8 cellular contexts compared by ENCODE assay signal in genomic region chr18:63320041-63320689, GRCh38. TPM values are rescaled to one million over a fixed set of nuclear protein-coding genes. Genes with fewer than 3 reads are reported as not detected.
DNase-seq lines count a peak whose midpoint lies in the region; ATAC-seq and TF ChIP-seq lines count a peak whose summit lies in the region.

No MANE protein-coding gene starts in this region.

- no peak for TF ChIP-seq CTCF in Calu3 (IDR thresholded peaks at IDR 0.05; ENCODE audit: unreplicated experiment)

- intact Hi-C loops in Calu3 (cut with micrococcal nuclease; ENCODE audit: unreplicated experiment), result no loop called here

- H3K4me3 Mint-ChIP-seq in Calu3 (ENCODE audit: low read depth, unreplicated experiment), result peak overlapping the region; percentile 77

- CTCF ChIA-PET in Calu3 (lab: Charles Lee), result interaction anchor here (1.5 kb wide), 1 partner anchor 13 kb away, joined by 6 read pairs; no protein-coding TSS in a partner anchor

- H3K36me3 Mint-ChIP-seq in Calu3 (ENCODE audit: insufficient read depth, unreplicated experiment), result peaks cover 26% of the 10 kb centered on the region

- ATAC-seq in GM21381 (IDR thresholded peaks at IDR 0.05; ENCODE audit: unreplicated experiment), result peak; percentile 54
- ATAC-seq in esophagus mucosa, result peak; percentile 79

- peaks cover 40% of the 10 kb centered on the region for H3K27me3 Mint-ChIP-seq in Calu3 (ENCODE audit: unreplicated experiment)

- peak overlapping the region; percentile 50 for H3K27ac Mint-ChIP-seq in Calu3 (ENCODE audit: unreplicated experiment)

- DNase-seq in Calu3 (peak; percentile 65), HUDEP-2 (lab: John Stamatoyannopoulos, UW; ENCODE audit: unreplicated experiment in 76 of 76) (peak in 60 of 76 experiments; percentile 2 to 71 (median 44)), OCI-M1 (lab: John Stamatoyannopoulos, UW) (peak; percentile 84), myocyte (ENCODE audit: low read depth) (peak; percentile 82)
- DNase-seq in activated T-cell treated with anti-CD3 and anti-CD28 coated beads, Interleukin-2, amount 50 U/mL, for 1 hour, result peak; percentile 84
- DNase-seq in stimulated activated CD8-positive, alpha-beta memory T cell treated with anti-CD3 and anti-CD28 coated beads, Interleukin-7, amount 100 ng/mL, for 48 hours (ENCODE audit: extremely low read depth in 1 of 2, low read depth in 1 of 2), result peak; percentile 71 to 76

- peaks cover 24% of the 10 kb centered on the region for H3K4me1 Mint-ChIP-seq in Calu3 (ENCODE audit: low read depth, unreplicated experiment)

- no TSS peak for BruUV-seq in Calu3 (replicated peaks; lab: Mats Ljungman, UMichigan)

- no peaks in the 10 kb centered on the region for H3K9me3 Mint-ChIP-seq in Calu3 (ENCODE audit: low read depth, unreplicated experiment)

RNA-seq across cellular contexts. Expression of gene BCL2, which starts 0.6 kb away (rescaled TPM):
- total RNA-seq in Calu3 (2022) (2.9 and 4.0 TPM in 2 replicates), esophagus mucosa (2.3 TPM), myocyte (2.2 and 4.2 TPM in 2 replicates)
- 1.7 TPM for polyA plus RNA-seq in myocyte (2012)

RNA-seq across cellular contexts. Expression of gene KDSR, which starts 46.8 kb away (rescaled TPM):
- total RNA-seq in Calu3 (2022) (53.3 and 59.3 TPM in 2 replicates), esophagus mucosa (37.8 TPM), myocyte (32.8 and 42.3 TPM in 2 replicates)
- 33.2 TPM for polyA plus RNA-seq in myocyte (2012)

Comparison
In these comparisons a context has a peak if more than half of its experiments do, and no peak if none do; other contexts are left out.
1. Peak in every context shown above with its lines: DNase-seq and ATAC-seq.